Comparison of ENCODE assay signal across 24 cellular contexts in the genomic region with DNA sequence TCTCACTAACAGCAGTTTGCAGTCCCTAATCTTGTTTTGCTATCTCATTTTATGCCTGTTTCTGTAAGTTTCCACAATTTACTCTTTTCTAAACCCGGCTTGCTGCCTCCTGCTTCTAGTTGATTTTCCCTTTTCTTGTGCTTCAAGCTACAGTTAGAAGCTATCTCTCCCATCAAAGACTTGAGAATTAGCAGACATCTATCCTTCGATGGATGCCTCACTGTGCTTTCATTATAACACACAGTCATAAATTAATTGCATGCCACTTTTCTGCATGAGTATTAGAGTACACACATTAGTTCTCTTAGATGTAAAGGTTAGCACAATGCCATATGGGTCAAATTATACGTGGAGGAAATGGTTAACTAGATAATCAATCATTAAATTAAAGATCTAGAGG. TPM values are rescaled to one million over a fixed set of nuclear protein-coding genes. Genes with fewer than 3 reads are reported as not detected.
A peak's percentile ranks its signal among the peaks of the same experiment; 100 is the strongest.
DNase-seq lines count a peak whose midpoint lies in the region; ATAC-seq and TF ChIP-seq lines count a peak whose summit lies in the region.
"Had no signal": no experiment of that assay in that cellular context is flagged by ENCODE, and none has a peak within 500 bp of the region (broad histone marks: within the 10 kb centered on the region; RNA-seq: fewer than 3 reads in every experiment).

No MANE protein-coding gene starts in this region.

- H3K9ac ChIP-seq in OCI-LY1 (ENCODE audit: low read length) (peak overlapping the region; percentile 4; the same call in 1 of the 2 replicates), fibroblast of lung (ENCODE audit: insufficient read depth, low read length) (no peak overlapping the region), trophoblast cell (ENCODE audit: low read length) (no peak overlapping the region)

- H4K12ac ChIP-seq in trophoblast cell (ENCODE audit: low read depth, low read length) = no peak overlapping the region

- H3K79me2 ChIP-seq in OCI-LY1 (ENCODE audit: insufficient read depth, low read length) (no peaks in the 10 kb centered on the region), fibroblast of lung (ENCODE audit: control insufficient read depth, insufficient read depth, low read length) (peaks cover 61% of the 10 kb centered on the region), trophoblast cell (ENCODE audit: control insufficient read depth, insufficient read depth, low read length, poor library complexity) (no peaks in the 10 kb centered on the region)

- H3K18ac ChIP-seq in trophoblast cell (ENCODE audit: low read length) = no peak overlapping the region

- peaks cover 14% of the 10 kb centered on the region for H3K4me1 ChIP-seq in OCI-LY1 (ENCODE audit: insufficient read depth, low read length, severe bottlenecking)
- H3K4me1 ChIP-seq in fibroblast of lung (ENCODE audit: control insufficient read depth, extremely low read depth, insufficient read depth, low read length) = peaks cover 3% of the 10 kb centered on the region
- H3K4me1 ChIP-seq in trophoblast cell (ENCODE audit: control insufficient read depth in 1 of 2, insufficient read depth in 2 of 2, low read length in 2 of 2) = peaks cover 0 to 2% of the 10 kb centered on the region in 2 experiments
- H3K4me1 ChIP-seq: heart left ventricle had no signal

- H3K27me3 ChIP-seq in OCI-LY1 (ENCODE audit: insufficient read depth, low read length) (no peaks in the 10 kb centered on the region), fibroblast of lung (ENCODE audit: control insufficient read depth, insufficient read depth, low read length) (no peaks in the 10 kb centered on the region), trophoblast cell (ENCODE audit: insufficient read depth, low read length) (no peaks in the 10 kb centered on the region)
- H3K27me3 ChIP-seq: heart left ventricle had no signal

- H3K4me3 ChIP-seq in OCI-LY1 (ENCODE audit: low read depth, low read length, poor library complexity, severe bottlenecking) = no peak overlapping the region
- H3K4me3 ChIP-seq in fibroblast of lung (replicated peaks in 1 of 4; ENCODE audit: control extremely low read depth in 1 of 4, insufficient read depth in 1 of 4, low read depth in 3 of 4, low read length in 4 of 4) = peak overlapping the region in 1 of 4 experiments; percentile 18
- no peak overlapping the region for H3K4me3 ChIP-seq in trophoblast cell (ENCODE audit: low read depth, low read length)
- H3K4me3 ChIP-seq: heart left ventricle had no signal

- DNase-seq in DMS 273 (lab: John Stamatoyannopoulos, UW; ENCODE audit: unreplicated experiment) (peak; percentile 43), DMS 273 treated with DMSO at 0.1 percent for 48 hours (lab: John Stamatoyannopoulos, UW) (no peak), fibroblast of lung (ENCODE audit: low read depth in 2 of 2) (no peak), trophoblast cell (no peak), ecto neural progenitor cell (ENCODE audit: low spot score) (no peak), dermis blood vessel endothelial cell (no peak)
- DNase-seq: activated CD4-positive, alpha-beta memory T cell treated with anti-CD3 and anti-CD28 coated beads, Interleukin-2, amount 10 ng/mL, durations not matched to agents 7 days and 5 days; activated naive CD4-positive, alpha-beta T cell treated with Interleukin-2 at 50 U/mL for 16 hours; activated T-cell treated with anti-CD3 and anti-CD28 coated beads, Interleukin-2, amount 50 U/mL, for 1 hour; anterior cingulate cortex; effector CD4-positive, alpha-beta T cell; heart left ventricle; KG1; natural killer cell; NCI-H2081; NCI-H510A treated with DMSO at 0.1 percent for 48 hours; SHP77 treated with DMSO at 0.1 percent for 48 hours; small intestine; stimulated activated CD4-positive, alpha-beta T cell treated with anti-CD3 and anti-CD28 coated beads, Interleukin-4, amount 100 ng/mL, for 24 hours; T-helper 2 cell had no signal

- H3K9me3 ChIP-seq in OCI-LY1 (ENCODE audit: low read length) (no peaks in the 10 kb centered on the region), fibroblast of lung (ENCODE audit: control insufficient read depth, insufficient read depth, low read depth, low read length) (no peaks in the 10 kb centered on the region), trophoblast cell (ENCODE audit: insufficient read depth, low read depth, low read length) (no peaks in the 10 kb centered on the region)
- H3K9me3 ChIP-seq: heart left ventricle had no signal

- no peak for ATAC-seq in HG03108 (IDR thresholded peaks at IDR 0.05; ENCODE audit: unreplicated experiment)
- ATAC-seq: heart left ventricle, natural killer cell had no signal

- no peaks in the 10 kb centered on the region for H3F3A ChIP-seq in OCI-LY1 (ENCODE audit: insufficient read depth, low read length)

- no peak overlapping the region for H4K91ac ChIP-seq in trophoblast cell (ENCODE audit: low read depth, low read length)

- H3K79me1 ChIP-seq in trophoblast cell (ENCODE audit: low read length) = peaks cover 4% of the 10 kb centered on the region

- no peak overlapping the region for H3K14ac ChIP-seq in trophoblast cell (ENCODE audit: low read length)

- H2BK120ac ChIP-seq in trophoblast cell (ENCODE audit: insufficient read depth, low read length, poor library complexity) = no peak overlapping the region

- no peak overlapping the region for H2BK12ac ChIP-seq in trophoblast cell (ENCODE audit: low read length)

- H3K27ac ChIP-seq in OCI-LY1 (ENCODE audit: low read depth, low read length, poor library complexity, severe bottlenecking) (no peak overlapping the region), fibroblast of lung (ENCODE audit: insufficient read depth, low read length) (no peak overlapping the region), trophoblast cell (ENCODE audit: low read depth, low read length) (peak overlapping the region; percentile 65)
- H3K27ac ChIP-seq: 22Rv1, heart left ventricle, HL-60 had no signal

- no peak overlapping the region for H4K8ac ChIP-seq in trophoblast cell (ENCODE audit: low read depth, low read length)

- H3K9me2 ChIP-seq in OCI-LY1 (ENCODE audit: low read depth, low read length) = no peaks in the 10 kb centered on the region

- WGBS in trophoblast cell (ENCODE audit: extremely low coverage, insufficient coverage, insufficient read length) = no CpG with 5 or more reads among the region's 3 CpGs

- no peaks in the 10 kb centered on the region for H3K36me3 ChIP-seq in OCI-LY1 (ENCODE audit: insufficient read depth, low read length)
- no peaks in the 10 kb centered on the region for H3K36me3 ChIP-seq in fibroblast of lung (ENCODE audit: control insufficient read depth, insufficient read depth, low read length)
- H3K36me3 ChIP-seq in trophoblast cell (ENCODE audit: control insufficient read depth in 1 of 2, insufficient read depth in 2 of 2, low read length in 2 of 2) = no peaks in the 10 kb centered on the region
- H3K36me3 ChIP-seq: heart left ventricle had no signal

- H3K23ac ChIP-seq in trophoblast cell (ENCODE audit: low read length) = no peak overlapping the region

- TF ChIP-seq CTCF in OCI-LY1 (IDR thresholded peaks at IDR 0.05; ENCODE audit: low read length) (no peak), fibroblast of lung (conservative IDR thresholded peaks at IDR 0.05 in 1 of 2, IDR thresholded peaks at IDR 0.05 in 1 of 2; ENCODE audit: low read depth in 1 of 2, low read length in 2 of 2) (no peak)

- H2BK5ac ChIP-seq in trophoblast cell (ENCODE audit: low read depth, low read length, poor library complexity) = no peak overlapping the region

- no peaks in the 10 kb centered on the region for H4K20me1 ChIP-seq in OCI-LY1 (ENCODE audit: insufficient read depth, low read length)
- H4K20me1 ChIP-seq in fibroblast of lung (ENCODE audit: control insufficient read depth, extremely low read depth, insufficient read depth, low read length) = no peaks in the 10 kb centered on the region

- H2AK5ac ChIP-seq in trophoblast cell (ENCODE audit: low read length) = no peak overlapping the region

- H2AFZ ChIP-seq in OCI-LY1 (ENCODE audit: low read length) (peak overlapping the region; percentile 59; the same call in 1 of the 2 replicates), fibroblast of lung (ENCODE audit: low read length) (peak overlapping the region; percentile 68), trophoblast cell (ENCODE audit: insufficient read depth, low read length, poor library complexity) (no peak overlapping the region)

- peak overlapping the region; percentile 37; the same call in 1 of the 2 replicates for H3K4me2 ChIP-seq in OCI-LY1 (ENCODE audit: low read length)
- H3K4me2 ChIP-seq in fibroblast of lung (ENCODE audit: extremely low read depth, insufficient read depth, low read length) = peak overlapping the region; percentile 28
- H3K4me2 ChIP-seq in trophoblast cell (ENCODE audit: low read length) = peak overlapping the region; percentile 4

- H3K4ac ChIP-seq in trophoblast cell (ENCODE audit: low read depth, low read length) = no peak overlapping the region

RNA-seq across cellular contexts. Expression of a gene that starts 48.7 kb away (rescaled TPM):
- total RNA-seq in fibroblast of lung (19.5 and 60.8 TPM in 2 replicates), dermis blood vessel endothelial cell (80.2 and 109 TPM in 2 replicates)
- 45.2 and 84.3 TPM in 2 replicates for polyA plus RNA-seq in fibroblast of lung
- polyA plus RNA-seq in fibroblast of lung (2012) = 24.8 and 52.1 TPM in 2 replicates
- polyA minus RNA-seq in fibroblast of lung (ENCODE audit: low replicate concordance) = 22.7 and 27.6 TPM in 2 replicates
- 4.9 and 5.3 TPM in 2 replicates for polyA plus RNA-seq in trophoblast cell (2013)
